Comparison of ENCODE assay signal across 15 cellular contexts in the genomic region with DNA sequence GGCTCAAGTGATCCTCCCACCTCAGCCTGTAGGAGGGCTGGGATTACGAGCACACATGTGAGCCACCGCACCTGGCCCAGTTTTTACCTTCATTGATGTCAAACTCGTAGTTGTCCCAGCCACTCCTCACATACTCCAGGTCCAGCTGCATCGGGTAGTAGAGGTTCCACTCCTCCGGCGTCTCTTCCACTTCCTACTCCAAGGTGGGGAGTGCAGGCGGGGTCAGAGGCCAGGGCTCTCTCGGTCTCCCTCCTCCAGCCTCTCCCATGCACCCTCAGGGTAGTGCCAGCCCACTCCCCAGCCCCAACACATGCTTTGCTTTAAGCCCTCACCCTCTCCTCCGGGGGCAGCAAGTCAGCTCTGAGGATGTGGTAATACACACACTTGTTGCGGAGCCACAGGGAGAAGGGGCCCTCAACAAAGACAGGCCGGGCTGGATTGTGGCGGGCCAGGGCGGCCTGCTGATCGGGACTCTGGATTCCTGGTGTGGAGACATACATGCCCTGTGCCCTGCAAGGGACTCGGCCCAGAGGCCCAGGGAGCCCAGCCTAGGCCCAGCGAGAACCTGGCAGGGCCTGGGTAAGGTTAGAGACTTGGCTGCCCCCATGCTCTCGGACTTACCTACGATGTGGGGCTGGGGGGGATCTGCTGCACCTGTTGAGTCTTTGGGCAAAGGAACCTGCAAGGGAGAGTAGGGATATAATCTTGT. TPM values are rescaled to one million over a fixed set of nuclear protein-coding genes. Genes with fewer than 3 reads are reported as not detected.
DNase-seq lines count a peak whose midpoint lies in the region; ATAC-seq lines count a peak whose summit lies in the region.
"Had no signal": no experiment of that assay in that cellular context is flagged by ENCODE, and none has a peak within 500 bp of the region (broad histone marks: within the 10 kb centered on the region; RNA-seq: fewer than 3 reads in every experiment).

No MANE protein-coding gene starts in this region.

- H3K27me3 Mint-ChIP-seq in activated naive CD4-positive, alpha-beta T cell treated with anti-CD3 and anti-CD28 coated beads, Interleukin-2, amount 50 U/mL, for 24 hours: no peaks in the 10 kb centered on the region
- H3K27me3 Mint-ChIP-seq in activated naive CD8-positive, alpha-beta T cell treated with anti-CD3 and anti-CD28 coated beads, Interleukin-2, amount 50 U/mL, for 24 hours: no peaks in the 10 kb centered on the region
- no peaks in the 10 kb centered on the region for H3K27me3 Mint-ChIP-seq in stimulated activated memory B cell treated with anti-CD40 and anti-IgM and Interleukin-4, amounts not matched to agents 10 μg/mL and 1 μg/mL and 100 μg/mL, for 72 hours

- H3K36me3 Mint-ChIP-seq in activated naive CD4-positive, alpha-beta T cell treated with anti-CD3 and anti-CD28 coated beads, Interleukin-2, amount 50 U/mL, for 24 hours: peaks cover 2% of the 10 kb centered on the region
- H3K36me3 Mint-ChIP-seq in activated naive CD8-positive, alpha-beta T cell treated with anti-CD3 and anti-CD28 coated beads, Interleukin-2, amount 50 U/mL, for 24 hours (ENCODE audit: low read depth): peaks cover 13% of the 10 kb centered on the region
- H3K36me3 Mint-ChIP-seq in stimulated activated memory B cell treated with anti-CD40 and anti-IgM and Interleukin-4, amounts not matched to agents 10 μg/mL and 1 μg/mL and 100 μg/mL, for 72 hours: peaks cover 20% of the 10 kb centered on the region

- 0 out of 2 replicates have a peak, but pooled peaks cover 4% of the 10 kb centered on the region for H3K36me3 ChIP-seq in Karpas-422 (ENCODE audit: insufficient read depth, low read length)

- H3K27me3 ChIP-seq in Karpas-422 (ENCODE audit: low read length): no peaks in the 10 kb centered on the region
- H3K27me3 ChIP-seq: cardiac muscle cell had no signal

- H3K79me2 ChIP-seq in Karpas-422 (ENCODE audit: low read length): peaks cover 27% of the 10 kb centered on the region

- DNase-seq in activated naive CD4-positive, alpha-beta T cell treated with Interleukin-2 at 50 U/mL for 16 hours: no peak
- no peak for DNase-seq in Karpas-422
- no peak for DNase-seq in activated naive CD8-positive, alpha-beta T cell treated with anti-CD3 and anti-CD28 coated beads, Interleukin-2, amount 50 U/mL, for 24 hours
- DNase-seq in NCI-H2081 (lab: John Stamatoyannopoulos, UW): no peak
- no peak for DNase-seq in kidney tubule cell (ENCODE audit: low spot score)
- no peak for DNase-seq in germinal center (ENCODE audit: low spot score)
- DNase-seq: effector memory CD4-positive, alpha-beta T cell; HFFc6; KG1; NCI-H146; psoas muscle; SIG-M5 had no signal

- no peak for ATAC-seq in activated naive CD8-positive, alpha-beta T cell treated with anti-CD3 and anti-CD28 coated beads, Interleukin-2, amount 50 U/mL, for 24 hours
- no peak for ATAC-seq in stimulated activated memory B cell treated with anti-CD40 and anti-IgM and Interleukin-4, amounts not matched to agents 10 μg/mL and 1 μg/mL and 100 μg/mL, for 72 hours
- ATAC-seq: psoas muscle had no signal

- no peak overlapping the region for H3K27ac ChIP-seq in Karpas-422 (ENCODE audit: low read length)
- H3K27ac ChIP-seq: cardiac muscle cell, psoas muscle had no signal

- no peaks in the 10 kb centered on the region for H3K9me3 Mint-ChIP-seq in activated naive CD4-positive, alpha-beta T cell treated with anti-CD3 and anti-CD28 coated beads, Interleukin-2, amount 50 U/mL, for 24 hours
- H3K9me3 Mint-ChIP-seq in activated naive CD8-positive, alpha-beta T cell treated with anti-CD3 and anti-CD28 coated beads, Interleukin-2, amount 50 U/mL, for 24 hours: no peaks in the 10 kb centered on the region
- no peaks in the 10 kb centered on the region for H3K9me3 Mint-ChIP-seq in stimulated activated memory B cell treated with anti-CD40 and anti-IgM and Interleukin-4, amounts not matched to agents 10 μg/mL and 1 μg/mL and 100 μg/mL, for 72 hours
- H3K9me3 Mint-ChIP-seq: HFFc6 had no signal

- H3K4me2 ChIP-seq in Karpas-422 (ENCODE audit: low read depth, low read length, poor library complexity, severe bottlenecking): peak overlapping the region; percentile 96

- H3K9ac ChIP-seq in Karpas-422 (ENCODE audit: low read length): peak overlapping the region; percentile 89

- H3K4me3 Mint-ChIP-seq in activated naive CD4-positive, alpha-beta T cell treated with anti-CD3 and anti-CD28 coated beads, Interleukin-2, amount 50 U/mL, for 24 hours: peak overlapping the region; percentile 33
- peak overlapping the region; percentile 84 for H3K4me3 Mint-ChIP-seq in activated naive CD8-positive, alpha-beta T cell treated with anti-CD3 and anti-CD28 coated beads, Interleukin-2, amount 50 U/mL, for 24 hours
- peak overlapping the region; percentile 52 for H3K4me3 Mint-ChIP-seq in stimulated activated memory B cell treated with anti-CD40 and anti-IgM and Interleukin-4, amounts not matched to agents 10 μg/mL and 1 μg/mL and 100 μg/mL, for 72 hours

- H3K4me3 ChIP-seq in Karpas-422 (ENCODE audit: low read length): peak overlapping the region; percentile 86; the same call in 1 of the 2 replicates
- H3K4me3 ChIP-seq: cardiac muscle cell, psoas muscle had no signal

- H3K9me2 ChIP-seq in Karpas-422 (replicated peaks; ENCODE audit: insufficient read depth, low read length): no peaks in the 10 kb centered on the region

- H4K20me1 ChIP-seq in Karpas-422 (ENCODE audit: insufficient read depth, low read depth, low read length): no peaks in the 10 kb centered on the region

- no peak overlapping the region for H3K27ac Mint-ChIP-seq in activated naive CD4-positive, alpha-beta T cell treated with anti-CD3 and anti-CD28 coated beads, Interleukin-2, amount 50 U/mL, for 24 hours
- peak overlapping the region; percentile 22 for H3K27ac Mint-ChIP-seq in activated naive CD8-positive, alpha-beta T cell treated with anti-CD3 and anti-CD28 coated beads, Interleukin-2, amount 50 U/mL, for 24 hours
- peak overlapping the region; percentile 91 for H3K27ac Mint-ChIP-seq in stimulated activated memory B cell treated with anti-CD40 and anti-IgM and Interleukin-4, amounts not matched to agents 10 μg/mL and 1 μg/mL and 100 μg/mL, for 72 hours
- H3K27ac Mint-ChIP-seq: HFFc6 had no signal

- H2AFZ ChIP-seq in Karpas-422 (ENCODE audit: low read length): no peak overlapping the region

- H3K9me3 ChIP-seq in Karpas-422 (ENCODE audit: low read length): no peaks in the 10 kb centered on the region
- H3K9me3 ChIP-seq: psoas muscle had no signal

- H3K4me1 ChIP-seq in Karpas-422 (ENCODE audit: low read length): peaks cover 27% of the 10 kb centered on the region

- peaks cover 14% of the 10 kb centered on the region for H3K4me1 Mint-ChIP-seq in activated naive CD4-positive, alpha-beta T cell treated with anti-CD3 and anti-CD28 coated beads, Interleukin-2, amount 50 U/mL, for 24 hours
- peaks cover 17% of the 10 kb centered on the region for H3K4me1 Mint-ChIP-seq in activated naive CD8-positive, alpha-beta T cell treated with anti-CD3 and anti-CD28 coated beads, Interleukin-2, amount 50 U/mL, for 24 hours
- peaks cover 32% of the 10 kb centered on the region for H3K4me1 Mint-ChIP-seq in stimulated activated memory B cell treated with anti-CD40 and anti-IgM and Interleukin-4, amounts not matched to agents 10 μg/mL and 1 μg/mL and 100 μg/mL, for 72 hours

RNA-seq across cellular contexts. Expression of gene ZNF653, which starts 1.9 kb away (rescaled TPM):
- total RNA-seq in Karpas-422 (2014; rRNA removed; shearing (Covaris generic); ENCODE audit: low replicate concordance): 6.1 and 11.3 TPM in 2 replicates

RNA-seq across cellular contexts. Expression of gene ECSIT, which starts 21.4 kb away (rescaled TPM):
- 59.8 and 86.0 TPM in 2 replicates for total RNA-seq in Karpas-422 (2014; rRNA removed; shearing (Covaris generic); ENCODE audit: low replicate concordance)

RNA-seq across cellular contexts. Expression of gene ELAVL3, which starts 26.7 kb away (rescaled TPM):
- total RNA-seq in Karpas-422 (2014; rRNA removed; shearing (Covaris generic); ENCODE audit: low replicate concordance): not detected in 2 replicates
- total RNA-seq: HFFc6, psoas muscle had no signal

RNA-seq across cellular contexts. Expression of gene CNN1, which starts 31.1 kb away (rescaled TPM):
- total RNA-seq in Karpas-422 (2014; rRNA removed; shearing (Covaris generic); ENCODE audit: low replicate concordance): not detected in 2 replicates

RNA-seq across cellular contexts. Expression of gene ELOF1, which starts 51.5 kb away (rescaled TPM):
- 52.5 and 84.1 TPM in 2 replicates for total RNA-seq in Karpas-422 (2014; rRNA removed; shearing (Covaris generic); ENCODE audit: low replicate concordance)

Comparison
In these comparisons a context has a peak if more than half of its experiments do, and no peak if none do; other contexts are left out.
1. H3K4me3 Mint-ChIP-seq: peak in every context shown above with its lines; median percentile 84 in activated naive CD8-positive, alpha-beta T cell treated with anti-CD3 and anti-CD28 coated beads, Interleukin-2, amount 50 U/mL, for 24 hours; 52 in stimulated activated memory B cell treated with anti-CD40 and anti-IgM and Interleukin-4, amounts not matched to agents 10 μg/mL and 1 μg/mL and 100 μg/mL, for 72 hours; 33 in activated naive CD4-positive, alpha-beta T cell treated with anti-CD3 and anti-CD28 coated beads, Interleukin-2, amount 50 U/mL, for 24 hours.